8 cellular contexts compared by ENCODE assay signal in the genomic region with DNA sequence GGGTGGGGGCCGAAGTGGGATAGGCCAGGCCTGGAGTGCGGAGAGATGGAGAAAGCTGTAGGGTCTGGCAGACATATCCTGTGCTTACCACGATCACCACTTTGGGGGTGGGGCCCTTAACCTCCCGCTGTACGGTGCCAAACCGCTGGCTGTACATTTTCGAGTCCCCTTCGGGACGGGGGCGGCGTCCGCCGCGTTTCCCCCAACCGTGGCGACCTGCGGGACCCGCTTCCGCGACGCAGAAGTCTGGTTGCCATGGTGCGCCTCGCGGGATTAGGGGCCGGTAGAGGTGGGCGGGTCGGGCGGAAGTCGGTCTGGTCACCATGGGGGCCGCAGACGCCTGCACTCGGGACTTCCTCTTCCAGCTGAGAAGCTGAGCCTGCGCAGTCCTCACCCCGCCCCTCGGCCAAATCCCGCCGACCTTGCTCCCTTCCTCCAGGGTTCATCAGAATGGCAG. TPM values are rescaled to one million over a fixed set of nuclear protein-coding genes. Genes with fewer than 3 reads are reported as not detected.
A peak's percentile ranks its signal among the peaks of the same experiment; 100 is the strongest.
DNase-seq lines count a peak whose midpoint lies in the region; ATAC-seq, FAIRE-seq and TF ChIP-seq lines count a peak whose summit lies in the region.

A gene with protein sequence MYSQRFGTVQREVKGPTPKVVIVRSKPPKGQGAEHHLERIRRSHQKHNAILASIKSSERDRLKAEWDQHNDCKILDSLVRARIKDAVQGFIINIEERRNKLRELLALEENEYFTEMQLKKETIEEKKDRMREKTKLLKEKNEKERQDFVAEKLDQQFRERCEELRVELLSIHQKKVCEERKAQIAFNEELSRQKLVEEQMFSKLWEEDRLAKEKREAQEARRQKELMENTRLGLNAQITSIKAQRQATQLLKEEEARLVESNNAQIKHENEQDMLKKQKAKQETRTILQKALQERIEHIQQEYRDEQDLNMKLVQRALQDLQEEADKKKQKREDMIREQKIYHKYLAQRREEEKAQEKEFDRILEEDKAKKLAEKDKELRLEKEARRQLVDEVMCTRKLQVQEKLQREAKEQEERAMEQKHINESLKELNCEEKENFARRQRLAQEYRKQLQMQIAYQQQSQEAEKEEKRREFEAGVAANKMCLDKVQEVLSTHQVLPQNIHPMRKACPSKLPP (minus strand): TSS at position 248 of the 457 bp plus-strand sequence. CDS start 91 bp downstream, at position 157.

- peaks cover 3% of the 10 kb centered on the region for H3K27me3 Mint-ChIP-seq in activated T-helper 1 cell treated with anti-CD3 and anti-CD28 coated beads, Interleukin-12 subunit alpha, Interleukin-12 subunit beta, Interleukin-2, Interleukin-4 antibody, amounts not matched to agents 30 ng/mL and 10 ng/mL and 1 ng/mL, durations not matched to agents 14 hours and 24 hours and 36 hours (ENCODE audit: insufficient read depth)
- H3K27me3 Mint-ChIP-seq in natural killer cell (ENCODE audit: low read depth in 2 of 2), result peaks cover 3 to 7% of the 10 kb centered on the region in 2 donors
- H3K27me3 Mint-ChIP-seq in stimulated activated memory B cell treated with anti-CD40 and anti-IgM and Interleukin-4, amounts not matched to agents 10 μg/mL and 1 μg/mL and 100 μg/mL, for 72 hours, result no peaks in the 10 kb centered on the region

- peak; percentile 23 for DNase-seq in DMS79 (lab: John Stamatoyannopoulos, UW)
- peak; percentile 71 for DNase-seq in Jurkat, Clone E6-1 (ENCODE audit: low read depth, low spot score)
- peak; percentile 59 for DNase-seq in RCC 7860 (ENCODE audit: low spot score)
- peak; percentile 77 for DNase-seq in activated T-helper 1 cell treated with anti-CD3 and anti-CD28 coated beads, Interleukin-12 subunit alpha, Interleukin-12 subunit beta, Interleukin-2, Interleukin-4 antibody, amounts not matched to agents 30 ng/mL and 10 ng/mL and 1 ng/mL, durations not matched to agents 14 hours and 24 hours and 36 hours (ENCODE audit: low spot score)
- peak; percentile 81 for DNase-seq in fibroblast of peridontal ligament (ENCODE audit: extremely low read depth)
- peak; percentile 83 for DNase-seq in natural killer cell

- no peaks in the 10 kb centered on the region for H3K9me3 Mint-ChIP-seq in activated T-helper 1 cell treated with anti-CD3 and anti-CD28 coated beads, Interleukin-12 subunit alpha, Interleukin-12 subunit beta, Interleukin-2, Interleukin-4 antibody, amounts not matched to agents 30 ng/mL and 10 ng/mL and 1 ng/mL, durations not matched to agents 14 hours and 24 hours and 36 hours
- H3K9me3 Mint-ChIP-seq in natural killer cell, result no peaks in the 10 kb centered on the region
- H3K9me3 Mint-ChIP-seq in stimulated activated memory B cell treated with anti-CD40 and anti-IgM and Interleukin-4, amounts not matched to agents 10 μg/mL and 1 μg/mL and 100 μg/mL, for 72 hours, result no peaks in the 10 kb centered on the region

- H3K27ac Mint-ChIP-seq in activated T-helper 1 cell treated with anti-CD3 and anti-CD28 coated beads, Interleukin-12 subunit alpha, Interleukin-12 subunit beta, Interleukin-2, Interleukin-4 antibody, amounts not matched to agents 30 ng/mL and 10 ng/mL and 1 ng/mL, durations not matched to agents 14 hours and 24 hours and 36 hours, result peak within 1 kb of the TSS; percentile 70
- H3K27ac Mint-ChIP-seq in natural killer cell, result peak within 1 kb of the TSS; percentile 89 to 93
- peak within 1 kb of the TSS; percentile 85 for H3K27ac Mint-ChIP-seq in stimulated activated memory B cell treated with anti-CD40 and anti-IgM and Interleukin-4, amounts not matched to agents 10 μg/mL and 1 μg/mL and 100 μg/mL, for 72 hours

- peak within 1 kb of the TSS; percentile 86 for H3K4me3 Mint-ChIP-seq in activated T-helper 1 cell treated with anti-CD3 and anti-CD28 coated beads, Interleukin-12 subunit alpha, Interleukin-12 subunit beta, Interleukin-2, Interleukin-4 antibody, amounts not matched to agents 30 ng/mL and 10 ng/mL and 1 ng/mL, durations not matched to agents 14 hours and 24 hours and 36 hours
- peak within 1 kb of the TSS; percentile 91 for H3K4me3 Mint-ChIP-seq in natural killer cell
- H3K4me3 Mint-ChIP-seq in stimulated activated memory B cell treated with anti-CD40 and anti-IgM and Interleukin-4, amounts not matched to agents 10 μg/mL and 1 μg/mL and 100 μg/mL, for 72 hours, result peak within 1 kb of the TSS; percentile 96

- peaks cover 30% of the 10 kb centered on the region for H3K4me1 Mint-ChIP-seq in activated T-helper 1 cell treated with anti-CD3 and anti-CD28 coated beads, Interleukin-12 subunit alpha, Interleukin-12 subunit beta, Interleukin-2, Interleukin-4 antibody, amounts not matched to agents 30 ng/mL and 10 ng/mL and 1 ng/mL, durations not matched to agents 14 hours and 24 hours and 36 hours (ENCODE audit: low read depth)
- H3K4me1 Mint-ChIP-seq in natural killer cell, result peaks cover 21 to 27% of the 10 kb centered on the region in 2 donors
- peaks cover 32% of the 10 kb centered on the region for H3K4me1 Mint-ChIP-seq in stimulated activated memory B cell treated with anti-CD40 and anti-IgM and Interleukin-4, amounts not matched to agents 10 μg/mL and 1 μg/mL and 100 μg/mL, for 72 hours

- ATAC-seq in GM21717 (IDR thresholded peaks at IDR 0.05; ENCODE audit: unreplicated experiment), result peak; percentile 71
- ATAC-seq in natural killer cell, result peak; percentile 88 to 94 (median 89)
- ATAC-seq in stimulated activated memory B cell treated with anti-CD40 and anti-IgM and Interleukin-4, amounts not matched to agents 10 μg/mL and 1 μg/mL and 100 μg/mL, for 72 hours, result peak; percentile 92

- TF ChIP-seq CTCF in natural killer cell (IDR thresholded peaks at IDR 0.05), result no peak

- peaks cover 21% of the 10 kb centered on the region for H3K36me3 Mint-ChIP-seq in activated T-helper 1 cell treated with anti-CD3 and anti-CD28 coated beads, Interleukin-12 subunit alpha, Interleukin-12 subunit beta, Interleukin-2, Interleukin-4 antibody, amounts not matched to agents 30 ng/mL and 10 ng/mL and 1 ng/mL, durations not matched to agents 14 hours and 24 hours and 36 hours (ENCODE audit: low read depth)
- no peaks in the 10 kb centered on the region for H3K36me3 Mint-ChIP-seq in natural killer cell
- H3K36me3 Mint-ChIP-seq in stimulated activated memory B cell treated with anti-CD40 and anti-IgM and Interleukin-4, amounts not matched to agents 10 μg/mL and 1 μg/mL and 100 μg/mL, for 72 hours, result peaks cover 10% of the 10 kb centered on the region

- peak within 1 kb of the TSS; percentile 46 for H3K4me3 ChIP-seq in Jurkat, Clone E6-1 (ENCODE audit: low read length)

- no peak for FAIRE-seq in RCC 7860 (lab: Jason Lieb, UNC)

- intact Hi-C loops in activated T-helper 1 cell treated with anti-CD3 and anti-CD28 coated beads, Interleukin-12 subunit alpha, Interleukin-12 subunit beta, Interleukin-2, Interleukin-4 antibody, amounts not matched to agents 30 ng/mL and 10 ng/mL and 1 ng/mL, durations not matched to agents 14 hours and 24 hours and 36 hours (cut with micrococcal nuclease), result loop anchor here (1.0 to 5.0 kb wide), 7 partner anchors 15 to 774 kb away; a partner anchor contains a TSS
- intact Hi-C loops in natural killer cell (cut with micrococcal nuclease), result loop anchor here (1.0 to 5.0 kb wide), 4 partner anchors 15 to 91 kb away; a partner anchor contains a TSS

RNA-seq across cellular contexts. Expression of the gene that starts here (rescaled TPM):
- 2.2 TPM for polyA plus RNA-seq in Jurkat, Clone E6-1 (2012; ENCODE audit: insufficient read depth, insufficient read length)
- total RNA-seq in activated T-helper 1 cell treated with anti-CD3 and anti-CD28 coated beads, Interleukin-12 subunit alpha, Interleukin-12 subunit beta, Interleukin-2, Interleukin-4 antibody, amounts not matched to agents 30 ng/mL and 10 ng/mL and 1 ng/mL, durations not matched to agents 14 hours and 24 hours and 36 hours, result 0.31 and 0.34 TPM in 2 replicates
- under 1 TPM; 0.20 to 0.24 (median 0.20) TPM for total RNA-seq in natural killer cell

Comparison
In these comparisons a context has a peak if more than half of its experiments do, and no peak if none do; other contexts are left out.
1. Peak in every context shown above with its lines: DNase-seq, ATAC-seq and H3K4me3 ChIP-seq.
2. Peak in DNase-seq in activated T-helper 1 cell treated with anti-CD3 and anti-CD28 coated beads, Interleukin-12 subunit alpha, Interleukin-12 subunit beta, Interleukin-2, Interleukin-4 antibody, amounts not matched to agents 30 ng/mL and 10 ng/mL and 1 ng/mL, durations not matched to agents 14 hours and 24 hours and 36 hours; RNA of the gene not detected or under 1 TPM.
3. Peak in DNase-seq and ATAC-seq in natural killer cell; RNA of the gene not detected or under 1 TPM.
4. DNase-seq: peak in every context shown above with its lines; median percentile 83 in natural killer cell; 81 in fibroblast of peridontal ligament; 77 in activated T-helper 1 cell treated with anti-CD3 and anti-CD28 coated beads, Interleukin-12 subunit alpha, Interleukin-12 subunit beta, Interleukin-2, Interleukin-4 antibody, amounts not matched to agents 30 ng/mL and 10 ng/mL and 1 ng/mL, durations not matched to agents 14 hours and 24 hours and 36 hours; 71 in Jurkat, Clone E6-1; 59 in RCC 7860; 23 in DMS79.